Comparison of ENCODE assay signal across 8 cellular contexts in the genomic region with DNA sequence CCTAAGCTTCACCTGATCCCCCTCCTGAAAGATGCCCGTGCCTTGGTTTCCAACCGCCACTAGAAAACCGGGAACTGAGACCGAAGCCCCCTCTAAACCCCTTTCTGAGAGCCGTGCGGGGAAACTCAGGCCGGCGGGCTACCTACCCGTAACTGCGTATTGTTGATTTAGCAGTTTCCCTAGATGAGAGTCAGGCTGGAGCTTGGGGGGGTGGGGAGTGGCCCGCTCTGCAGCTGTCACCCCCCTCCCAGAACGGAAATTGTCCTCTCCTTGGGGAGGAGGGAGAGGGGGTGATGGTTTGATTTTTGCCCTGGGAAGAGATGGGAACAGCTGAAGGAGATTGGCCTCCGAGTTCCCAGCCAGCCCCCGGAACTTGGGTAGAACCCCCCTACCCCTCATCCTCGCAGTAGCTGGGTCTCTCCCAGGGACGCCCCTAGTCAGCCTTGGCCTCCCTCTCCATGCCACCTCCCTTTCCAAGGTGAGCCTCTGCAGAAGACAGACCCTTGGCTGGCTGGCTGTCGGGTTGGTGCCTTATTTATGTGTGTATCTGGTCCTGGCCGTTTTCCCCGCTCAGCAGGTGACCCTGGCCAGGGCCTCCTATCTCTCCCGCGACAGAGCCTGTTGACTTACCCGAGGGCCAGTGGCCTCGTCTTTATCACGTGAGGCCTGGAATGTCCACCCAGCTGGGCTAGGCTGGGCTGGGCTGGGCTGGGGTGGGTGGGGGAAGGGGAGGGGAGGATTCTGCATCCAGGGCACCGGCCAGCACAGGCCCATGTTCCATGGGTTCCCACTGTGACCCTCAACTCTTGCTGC. TPM values are rescaled to one million over a fixed set of nuclear protein-coding genes. Genes with fewer than 3 reads are reported as not detected.
A peak's percentile ranks its signal among the peaks of the same experiment; 100 is the strongest.
DNase-seq lines count a peak whose midpoint lies in the region; ATAC-seq, FAIRE-seq and TF ChIP-seq lines count a peak whose summit lies in the region.

No MANE protein-coding gene starts in this region.

- no peak; the same call in 2 of the 3 replicates for ATAC-seq in GM23338
- ATAC-seq in Right ventricle myocardium superior (ENCODE audit: poor library complexity): peak; percentile 43
- peak; percentile 34 to 61 (median 48) for ATAC-seq in pancreas
- ATAC-seq in activated naive CD4-positive, alpha-beta T cell treated with anti-CD3 and anti-CD28 coated beads, Interleukin-2, amount 50 U/mL, for 72 hours: no peak

- H3K4me3 ChIP-seq in GM23338 (peak overlapping the region; percentile 96), WI38 (ENCODE audit: low read depth, low read length) (peak overlapping the region; percentile 82), pancreas (peak overlapping the region; percentile 98 to 99 (median 98))

- H3K27me3 ChIP-seq in GM23338 (ENCODE audit: insufficient read depth) (peaks cover 25% of the 10 kb centered on the region), pancreas (no peaks in the 10 kb centered on the region)

- FAIRE-seq in pancreas (lab: Jason Lieb, UNC): no peak

- WGBS in pancreas, 2 donors: 2 to 4% methylated on average over 24 to 25 of the region's 25 CpGs

- no peaks in the 10 kb centered on the region for H3K9me3 ChIP-seq in pancreas

- H3F3A ChIP-seq in GM23338 (replicated peaks; ENCODE audit: low read depth): peaks cover 32% of the 10 kb centered on the region

- peak overlapping the region; percentile 98 for H3K4me2 ChIP-seq in GM23338

- no peaks in the 10 kb centered on the region for H3K9me2 ChIP-seq in GM23338 (ENCODE audit: insufficient read depth)

- H3K27me3 Mint-ChIP-seq in GM23338 (ENCODE audit: insufficient read depth, low read depth, poor library complexity): peaks cover 39% of the 10 kb centered on the region

- peaks cover 59% of the 10 kb centered on the region for H3K4me1 Mint-ChIP-seq in GM23338

- peaks cover 5% of the 10 kb centered on the region; the same call in 2 of the 3 replicates for H3K36me3 Mint-ChIP-seq in GM23338 (ENCODE audit: low read depth)
- H3K36me3 Mint-ChIP-seq in activated naive CD4-positive, alpha-beta T cell treated with anti-CD3 and anti-CD28 coated beads, Interleukin-2, amount 50 U/mL, for 72 hours: no peaks in the 10 kb centered on the region

- H3K27ac ChIP-seq in GM23338 (ENCODE audit: low read depth) (peak overlapping the region; percentile 93; the same call in 1 of the 2 replicates), pancreas (peak overlapping the region; percentile 94 to 96 (median 96))

- no peak overlapping the region for H2AFZ ChIP-seq in GM23338

- TF ChIP-seq CTCF in GM23338 (conservative IDR thresholded peaks at IDR 0.05; ENCODE audit: low read depth in 2 of 2) (no peak), WI38 (IDR thresholded peaks at IDR 0.05; ENCODE audit: low read depth, low read length) (no peak), pancreas (IDR thresholded peaks at IDR 0.05) (no peak)

- DNase-seq in GM23338 (ENCODE audit: low spot score): peak; percentile 81
- peak; percentile 80 for DNase-seq in Right ventricle myocardium superior
- DNase-seq in pancreas: peak; percentile 75 to 91 (median 84)
- no peak for DNase-seq in GM19238 (ENCODE audit: insufficient read length, low spot score)
- no peak for DNase-seq in GM19240 (ENCODE audit: insufficient read length, low spot score)
- no peak for DNase-seq in kidney glomerular epithelial cell (lab: John Stamatoyannopoulos, UW)
- no peak for DNase-seq in activated naive CD4-positive, alpha-beta T cell treated with anti-CD3 and anti-CD28 coated beads, Interleukin-2, amount 50 U/mL, for 72 hours (ENCODE audit: low spot score in 2 of 2)

- H3K4me1 ChIP-seq in GM23338 (ENCODE audit: insufficient read depth): peaks cover 60% of the 10 kb centered on the region
- peaks cover 32 to 52% (median 36%) of the 10 kb centered on the region in 3 donors for H3K4me1 ChIP-seq in pancreas

- H3K9me3 Mint-ChIP-seq in GM23338: peaks cover 5% of the 10 kb centered on the region; the same call in 1 of the 3 replicates
- H3K9me3 Mint-ChIP-seq in activated naive CD4-positive, alpha-beta T cell treated with anti-CD3 and anti-CD28 coated beads, Interleukin-2, amount 50 U/mL, for 72 hours: no peaks in the 10 kb centered on the region

- H3K36me3 ChIP-seq in GM23338 (ENCODE audit: insufficient read depth) (no peaks in the 10 kb centered on the region), pancreas (no peaks in the 10 kb centered on the region)

- intact Hi-C loops in Right ventricle myocardium superior (cut with DNase I): no loop called here
- intact Hi-C loops in pancreas (cut with DNase I): loop anchor here in 2 of 3 donors (5.0 kb wide), 1 partner anchor 36 kb away; no protein-coding TSS in a partner anchor

- peak overlapping the region; percentile 44 for H3K27ac Mint-ChIP-seq in GM23338
- H3K27ac Mint-ChIP-seq in activated naive CD4-positive, alpha-beta T cell treated with anti-CD3 and anti-CD28 coated beads, Interleukin-2, amount 50 U/mL, for 72 hours: no peak overlapping the region

- peak overlapping the region; percentile 99 for H3K4me3 Mint-ChIP-seq in GM23338

- H4K20me1 ChIP-seq in GM23338 (replicated peaks; ENCODE audit: insufficient read depth): peaks cover 43% of the 10 kb centered on the region

- H3K79me2 ChIP-seq in GM23338 (replicated peaks; ENCODE audit: insufficient read depth): peaks cover 71% of the 10 kb centered on the region

TF ChIP-seq in GM23338, 12 proteins besides CTCF, POLR2A, EP300 and RAD21 (continues in another document):
- TF ChIP-seq EZH2 (IDR thresholded peaks at IDR 0.05; ENCODE audit: low read depth, unreplicated experiment) (no peak), NANOG (IDR thresholded peaks at IDR 0.05; ENCODE audit: borderline replicate concordance) (no peak), EZH2phosphoT487 (IDR thresholded peaks at IDR 0.05; ENCODE audit: unreplicated experiment) (no peak), JUNB (IDR thresholded peaks at IDR 0.05; ENCODE audit: unreplicated experiment) (no peak), ZNF331 (CRISPR knock-in tag; IDR thresholded peaks at IDR 0.05; ENCODE audit: low read depth) (no peak), CREB1 (CRISPR knock-in tag; IDR thresholded peaks at IDR 0.05; ENCODE audit: low read depth) (no peak), ZNF114 (CRISPR knock-in tag; IDR thresholded peaks at IDR 0.05) (no peak), STAT1 (IDR thresholded peaks at IDR 0.05; ENCODE audit: unreplicated experiment) (no peak), POLR2AphosphoS5 (IDR thresholded peaks at IDR 0.05; ENCODE audit: low read depth) (no peak)
- TF ChIP-seq, protein P1, sequence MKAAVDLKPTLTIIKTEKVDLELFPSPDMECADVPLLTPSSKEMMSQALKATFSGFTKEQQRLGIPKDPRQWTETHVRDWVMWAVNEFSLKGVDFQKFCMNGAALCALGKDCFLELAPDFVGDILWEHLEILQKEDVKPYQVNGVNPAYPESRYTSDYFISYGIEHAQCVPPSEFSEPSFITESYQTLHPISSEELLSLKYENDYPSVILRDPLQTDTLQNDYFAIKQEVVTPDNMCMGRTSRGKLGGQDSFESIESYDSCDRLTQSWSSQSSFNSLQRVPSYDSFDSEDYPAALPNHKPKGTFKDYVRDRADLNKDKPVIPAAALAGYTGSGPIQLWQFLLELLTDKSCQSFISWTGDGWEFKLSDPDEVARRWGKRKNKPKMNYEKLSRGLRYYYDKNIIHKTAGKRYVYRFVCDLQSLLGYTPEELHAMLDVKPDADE (IDR thresholded peaks at IDR 0.05): no peak
- TF ChIP-seq, protein P2, sequence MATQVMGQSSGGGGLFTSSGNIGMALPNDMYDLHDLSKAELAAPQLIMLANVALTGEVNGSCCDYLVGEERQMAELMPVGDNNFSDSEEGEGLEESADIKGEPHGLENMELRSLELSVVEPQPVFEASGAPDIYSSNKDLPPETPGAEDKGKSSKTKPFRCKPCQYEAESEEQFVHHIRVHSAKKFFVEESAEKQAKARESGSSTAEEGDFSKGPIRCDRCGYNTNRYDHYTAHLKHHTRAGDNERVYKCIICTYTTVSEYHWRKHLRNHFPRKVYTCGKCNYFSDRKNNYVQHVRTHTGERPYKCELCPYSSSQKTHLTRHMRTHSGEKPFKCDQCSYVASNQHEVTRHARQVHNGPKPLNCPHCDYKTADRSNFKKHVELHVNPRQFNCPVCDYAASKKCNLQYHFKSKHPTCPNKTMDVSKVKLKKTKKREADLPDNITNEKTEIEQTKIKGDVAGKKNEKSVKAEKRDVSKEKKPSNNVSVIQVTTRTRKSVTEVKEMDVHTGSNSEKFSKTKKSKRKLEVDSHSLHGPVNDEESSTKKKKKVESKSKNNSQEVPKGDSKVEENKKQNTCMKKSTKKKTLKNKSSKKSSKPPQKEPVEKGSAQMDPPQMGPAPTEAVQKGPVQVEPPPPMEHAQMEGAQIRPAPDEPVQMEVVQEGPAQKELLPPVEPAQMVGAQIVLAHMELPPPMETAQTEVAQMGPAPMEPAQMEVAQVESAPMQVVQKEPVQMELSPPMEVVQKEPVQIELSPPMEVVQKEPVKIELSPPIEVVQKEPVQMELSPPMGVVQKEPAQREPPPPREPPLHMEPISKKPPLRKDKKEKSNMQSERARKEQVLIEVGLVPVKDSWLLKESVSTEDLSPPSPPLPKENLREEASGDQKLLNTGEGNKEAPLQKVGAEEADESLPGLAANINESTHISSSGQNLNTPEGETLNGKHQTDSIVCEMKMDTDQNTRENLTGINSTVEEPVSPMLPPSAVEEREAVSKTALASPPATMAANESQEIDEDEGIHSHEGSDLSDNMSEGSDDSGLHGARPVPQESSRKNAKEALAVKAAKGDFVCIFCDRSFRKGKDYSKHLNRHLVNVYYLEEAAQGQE (IDR thresholded peaks at IDR 0.05; ENCODE audit: unreplicated experiment): no peak

RNA-seq across cellular contexts. Expression of a gene that starts 2.7 kb away (rescaled TPM):
- 97.9 and 111 TPM in 2 replicates for total RNA-seq in GM23338 (2014; rRNA removed; shearing (Covaris generic))
- polyA plus RNA-seq in GM23338 (2016; fragmentation: Nextera tagmentation; extraction: Ambion mirVana): 63.3 and 65.0 TPM in 2 replicates
- 67.3 TPM for total RNA-seq in Right ventricle myocardium superior
- total RNA-seq in pancreas: 10 to 100 TPM; 39.5 to 70.5 (median 45.4) TPM
- polyA plus RNA-seq in pancreas: 10 to 100 TPM; 33.0 to 36.4 TPM
- total RNA-seq in activated naive CD4-positive, alpha-beta T cell treated with anti-CD3 and anti-CD28 coated beads, Interleukin-2, amount 50 U/mL, for 72 hours: 1 to 10 TPM; 1.8 to 3.5 TPM

Comparison
In these comparisons a context has a peak if more than half of its experiments do, and no peak if none do; other contexts are left out.
1. ATAC-seq: peak in Right ventricle myocardium superior (single experiment) and pancreas (4 of 4); none in GM23338 (single experiment) and activated naive CD4-positive, alpha-beta T cell treated with anti-CD3 and anti-CD28 coated beads, Interleukin-2, amount 50 U/mL, for 72 hours (0 of 2).
2. DNase-seq: peak in GM23338 (single experiment), Right ventricle myocardium superior (single experiment) and pancreas (6 of 6); none in GM19238 (single experiment), GM19240 (single experiment), kidney glomerular epithelial cell (single experiment) and activated naive CD4-positive, alpha-beta T cell treated with anti-CD3 and anti-CD28 coated beads, Interleukin-2, amount 50 U/mL, for 72 hours (0 of 2).
3. RNA of a gene that starts 2.7 kb away (total RNA-seq): 97.9 to 111 TPM in GM23338, 67.3 TPM in Right ventricle myocardium superior (single experiment) and 39.5 to 70.5 TPM in pancreas; 1.8 to 3.5 TPM in activated naive CD4-positive, alpha-beta T cell treated with anti-CD3 and anti-CD28 coated beads, Interleukin-2, amount 50 U/mL, for 72 hours; every median in the first group is over 4 times any median in the second.
4. Peak in every context shown above with its lines, with median percentiles within 50 percentile points of each other: H3K4me3 ChIP-seq.